Comparison of ENCODE assay signal across 8 cellular contexts in the genomic region with DNA sequence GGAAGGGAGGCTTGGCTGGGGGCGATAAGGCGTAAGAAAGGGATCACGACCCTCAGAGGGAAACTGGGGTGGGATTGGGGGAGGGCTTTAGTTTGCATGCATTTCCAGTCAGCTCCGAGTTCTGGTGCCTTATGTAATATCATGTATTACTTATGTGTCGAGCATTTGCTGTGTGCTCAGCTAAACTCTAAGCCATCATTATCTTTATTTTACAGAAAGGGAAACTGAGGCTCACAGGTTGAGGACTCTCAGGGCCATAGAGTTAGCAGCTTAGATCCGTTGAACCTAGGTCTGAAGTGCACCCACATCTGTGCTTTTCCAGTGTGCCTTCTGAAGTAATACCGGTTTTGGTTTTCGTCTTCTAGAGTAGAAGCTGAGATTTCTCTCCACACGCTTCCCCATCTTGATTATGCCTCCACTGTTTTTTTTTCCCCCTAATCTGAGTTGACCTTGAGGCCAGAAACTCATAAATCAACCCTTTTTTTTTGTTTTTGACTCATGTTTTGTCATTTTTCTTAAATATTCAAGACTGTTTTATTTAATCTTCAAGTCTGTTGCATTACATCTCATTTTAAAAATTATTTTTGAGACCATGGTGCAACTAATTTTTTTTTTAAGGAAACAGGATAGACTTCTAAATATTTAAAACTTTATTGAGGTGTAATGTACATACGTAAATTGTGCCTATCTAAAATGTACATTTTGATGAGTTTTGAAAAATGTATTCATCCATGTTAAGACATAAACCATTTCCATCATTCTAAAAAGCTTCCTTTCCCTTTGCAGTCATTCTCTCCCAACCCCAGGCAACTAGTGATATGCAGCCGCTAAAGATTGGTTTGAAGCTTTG. TPM values are rescaled to one million over a fixed set of nuclear protein-coding genes. Genes with fewer than 3 reads are reported as not detected.
DNase-seq lines count a peak whose midpoint lies in the region; ATAC-seq and TF ChIP-seq lines count a peak whose summit lies in the region.

No MANE protein-coding gene starts in this region.

- H3K36me3 Mint-ChIP-seq in activated naive CD8-positive, alpha-beta T cell: peaks cover 18% of the 10 kb centered on the region

- ATAC-seq in HG02938 (IDR thresholded peaks at IDR 0.05; ENCODE audit: unreplicated experiment): peak; percentile 5

- peaks cover 7% of the 10 kb centered on the region for H3K9me3 Mint-ChIP-seq in activated naive CD8-positive, alpha-beta T cell (ENCODE audit: low read depth)

- no peaks in the 10 kb centered on the region for H3K27me3 ChIP-seq in BE2C
- no peaks in the 10 kb centered on the region for H3K27me3 ChIP-seq in thymus (ENCODE audit: control insufficient read depth, insufficient read depth)

- no peaks in the 10 kb centered on the region for H3K27me3 Mint-ChIP-seq in activated naive CD8-positive, alpha-beta T cell

- H3K4me1 ChIP-seq in BE2C (no peaks in the 10 kb centered on the region), thymus (ENCODE audit: control insufficient read depth, insufficient read depth, low read length) (no peaks in the 10 kb centered on the region)

- H3K9me3 ChIP-seq in BE2C: no peaks in the 10 kb centered on the region
- H3K9me3 ChIP-seq in thymus (ENCODE audit: control insufficient read depth): peaks cover 1% of the 10 kb centered on the region

- peaks cover 37% of the 10 kb centered on the region for H3K4me1 Mint-ChIP-seq in activated naive CD8-positive, alpha-beta T cell (ENCODE audit: low read depth)

- H3K4me3 Mint-ChIP-seq in activated naive CD8-positive, alpha-beta T cell: peak overlapping the region; percentile 98

- WGBS in thymus: 17% methylated on average over 11 of the region's 11 CpGs

- DNase-seq in BE2C (no peak), kidney tubule cell (ENCODE audit: low spot score) (peak; percentile 15), UCSD-AML1 (lab: John Stamatoyannopoulos, UW; ENCODE audit: unreplicated experiment) (no peak), NOMO-1 treated with dmso at 0.1 percent for 144 hours (lab: John Stamatoyannopoulos, UW; ENCODE audit: unreplicated experiment) (no peak)
- no peak for DNase-seq in activated CD4-positive, alpha-beta T cell treated with anti-CD3 and anti-CD28 coated beads for 1 hour

- H3K27ac Mint-ChIP-seq in activated naive CD8-positive, alpha-beta T cell: peak overlapping the region; percentile 96

- peak overlapping the region; percentile 81 for H3K27ac ChIP-seq in thymus (ENCODE audit: low read depth)

- TF ChIP-seq CTCF in BE2C (IDR thresholded peaks at IDR 0.05; ENCODE audit: low read depth, low read length): no peak

- H3K4me3 ChIP-seq in BE2C (ENCODE audit: low read depth, low read length) (peak overlapping the region; percentile 100), thymus (ENCODE audit: low read length) (peak overlapping the region; percentile 91)

- H3K36me3 ChIP-seq in BE2C (peaks cover 22% of the 10 kb centered on the region), thymus (ENCODE audit: control insufficient read depth, insufficient read depth) (peaks cover 12% of the 10 kb centered on the region)

RNA-seq across cellular contexts. Expression of a gene that starts 0.7 kb away (rescaled TPM):
- 108 TPM for polyA plus RNA-seq in BE2C (2012; ENCODE audit: insufficient read depth, insufficient read length, low read depth)
- polyA plus RNA-seq in thymus: 64.8 TPM

RNA-seq across cellular contexts. Expression of a gene that starts 39.4 kb away (rescaled TPM):
- polyA plus RNA-seq in BE2C (2012; ENCODE audit: insufficient read depth, insufficient read length, low read depth): 101 TPM
- polyA plus RNA-seq in thymus: 16.0 TPM
